ENCODE assay signal across 8 cellular contexts in the genomic region with DNA sequence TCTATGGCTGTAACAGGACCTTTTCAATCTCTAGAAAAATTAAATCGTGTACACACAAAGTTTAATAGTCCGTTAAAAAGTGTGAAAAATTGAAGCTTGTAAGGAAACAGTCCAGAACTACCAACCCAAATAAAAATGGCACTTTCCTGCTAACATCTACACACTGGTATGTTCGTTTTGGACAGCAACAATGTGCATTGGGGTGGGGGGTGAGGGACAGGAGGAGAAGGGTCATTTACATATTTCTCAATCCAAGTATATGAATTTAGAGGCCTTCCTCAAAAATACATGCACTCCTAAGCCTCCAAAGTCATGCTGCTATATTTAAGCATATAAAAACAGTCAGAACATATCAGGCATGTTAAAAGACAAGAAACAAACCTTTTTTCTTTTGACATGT. TPM values are rescaled to one million over a fixed set of nuclear protein-coding genes. Genes with fewer than 3 reads are reported as not detected.
DNase-seq lines count a peak whose midpoint lies in the region; ATAC-seq and TF ChIP-seq lines count a peak whose summit lies in the region.

No MANE protein-coding gene starts in this region.

- no peak for ATAC-seq in activated naive CD4-positive, alpha-beta T cell treated with anti-CD3 and anti-CD28 coated beads, Interleukin-2, amount 50 U/mL, for 72 hours

- no peaks in the 10 kb centered on the region for H3K27me3 Mint-ChIP-seq in activated CD4-positive, alpha-beta T cell treated with anti-CD3 and anti-CD28 coated beads, Interleukin-2, amount 10 ng/mL, durations not matched to agents 7 days and 5 days

- peak overlapping the region; percentile 99 for H3K4me3 Mint-ChIP-seq in activated CD4-positive, alpha-beta T cell treated with anti-CD3 and anti-CD28 coated beads, Interleukin-2, amount 10 ng/mL, durations not matched to agents 7 days and 5 days

- H3K4me1 Mint-ChIP-seq in activated CD4-positive, alpha-beta T cell treated with anti-CD3 and anti-CD28 coated beads, Interleukin-2, amount 10 ng/mL, durations not matched to agents 7 days and 5 days, result peaks cover 25% of the 10 kb centered on the region

- no peaks in the 10 kb centered on the region for H3K4me1 ChIP-seq in testis

- no peaks in the 10 kb centered on the region for H3K27me3 ChIP-seq in testis

- POLR2A ChIA-PET in activated CD4-positive, alpha-beta T cell treated with anti-CD3 and anti-CD28 coated beads, Interleukin-2, amount 10 ng/mL, durations not matched to agents 7 days and 5 days (lab: Charles Lee), result no interaction called here

- TF ChIP-seq POLR2A in testis (IDR thresholded peaks at IDR 0.05), result no peak

- in situ Hi-C loops in ACHN (cut with HindIII; ENCODE audit: low pct_ligation_motif_present, low pct_unique_long_range_greater_than_20kb, low sequenced_read_pairs), result no loop called here

- peaks cover 57% of the 10 kb centered on the region for H3K36me3 Mint-ChIP-seq in activated CD4-positive, alpha-beta T cell treated with anti-CD3 and anti-CD28 coated beads, Interleukin-2, amount 10 ng/mL, durations not matched to agents 7 days and 5 days (ENCODE audit: low read depth)
- H3K36me3 Mint-ChIP-seq in activated naive CD4-positive, alpha-beta T cell treated with anti-CD3 and anti-CD28 coated beads, Interleukin-2, amount 50 U/mL, for 72 hours, result peaks cover 43 to 60% of the 10 kb centered on the region in 2 donors

- DNase-seq in activated CD4-positive, alpha-beta T cell treated with anti-CD3 and anti-CD28 coated beads, Interleukin-2, amount 10 ng/mL, durations not matched to agents 7 days and 5 days, result no peak
- DNase-seq in activated CD4-positive, alpha-beta T cell treated with anti-CD3 and anti-CD28 coated beads for 1 hour, result no peak
- no peak for DNase-seq in activated naive CD4-positive, alpha-beta T cell treated with anti-CD3 and anti-CD28 coated beads, Interleukin-2, amount 50 U/mL, for 72 hours (ENCODE audit: low spot score in 2 of 2)
- peak; percentile 23 for DNase-seq in islet precursor cell
- DNase-seq in testis, result no peak
- DNase-seq in NCI-H1092 treated with DMSO at 0.1 percent for 48 hours (lab: John Stamatoyannopoulos, UW), result no peak
- DNase-seq in ACHN, result no peak
- no peak for DNase-seq in posterior vena cava (ENCODE audit: low spot score)

- TF ChIP-seq CTCF in testis (IDR thresholded peaks at IDR 0.05), result no peak

- peak overlapping the region; percentile 99 for H3K27ac Mint-ChIP-seq in activated CD4-positive, alpha-beta T cell treated with anti-CD3 and anti-CD28 coated beads, Interleukin-2, amount 10 ng/mL, durations not matched to agents 7 days and 5 days
- H3K27ac Mint-ChIP-seq in activated naive CD4-positive, alpha-beta T cell treated with anti-CD3 and anti-CD28 coated beads, Interleukin-2, amount 50 U/mL, for 72 hours, result peak overlapping the region; percentile 87 to 98

- intact Hi-C loops in testis (cut with DNase I; ENCODE audit: low total_unique reads), result no loop called here
- intact Hi-C loops in posterior vena cava (cut with DNase I), result no loop called here

- H3K9me3 ChIP-seq in testis, result no peaks in the 10 kb centered on the region

- 0% methylated on average over 3 of the region's 3 CpGs for WGBS in testis, 2 donors

- CTCF ChIA-PET in activated CD4-positive, alpha-beta T cell treated with anti-CD3 and anti-CD28 coated beads, Interleukin-2, amount 10 ng/mL, durations not matched to agents 7 days and 5 days (lab: Charles Lee), result interaction anchor here (2.9 kb wide), 1 partner anchor 10 kb away, joined by 16 read pairs; no protein-coding TSS in a partner anchor

- H3K4me3 ChIP-seq in testis, result peak overlapping the region; percentile 77 to 92

- no peaks in the 10 kb centered on the region for H3K9me3 Mint-ChIP-seq in activated CD4-positive, alpha-beta T cell treated with anti-CD3 and anti-CD28 coated beads, Interleukin-2, amount 10 ng/mL, durations not matched to agents 7 days and 5 days
- H3K9me3 Mint-ChIP-seq in activated naive CD4-positive, alpha-beta T cell treated with anti-CD3 and anti-CD28 coated beads, Interleukin-2, amount 50 U/mL, for 72 hours, result no peaks in the 10 kb centered on the region

- peak overlapping the region; percentile 40 to 99 for H3K27ac ChIP-seq in testis

- H3K36me3 ChIP-seq in testis (ENCODE audit: low read depth, missing control alignments), result no peaks in the 10 kb centered on the region

RNA-seq across cellular contexts. Expression of gene PPP1R15B, which starts 2.5 kb away (rescaled TPM):
- 10 to 100 TPM; 62.5 to 70.6 TPM for total RNA-seq in activated CD4-positive, alpha-beta T cell treated with anti-CD3 and anti-CD28 coated beads, Interleukin-2, amount 10 ng/mL, durations not matched to agents 7 days and 5 days
- total RNA-seq in activated naive CD4-positive, alpha-beta T cell treated with anti-CD3 and anti-CD28 coated beads, Interleukin-2, amount 50 U/mL, for 72 hours, result 100 to 1,000 TPM in 1 of 2 donors, 10 to 100 TPM in 1; 54.6 to 138 TPM
- 10 to 100 TPM; 40.1 to 42.0 TPM for total RNA-seq in testis
- 22.5 TPM for polyA plus RNA-seq in testis (ENCODE audit: insufficient read depth, low read depth, low replicate concordance)
- 10 to 100 TPM; 33.2 to 45.7 TPM for total RNA-seq in posterior vena cava

RNA-seq across cellular contexts. Expression of gene PLEKHA6, which starts 49.4 kb away (rescaled TPM):
- total RNA-seq in activated CD4-positive, alpha-beta T cell treated with anti-CD3 and anti-CD28 coated beads, Interleukin-2, amount 10 ng/mL, durations not matched to agents 7 days and 5 days, result not detected
- 1 to 10 TPM; 1.0 to 2.6 TPM for total RNA-seq in activated naive CD4-positive, alpha-beta T cell treated with anti-CD3 and anti-CD28 coated beads, Interleukin-2, amount 50 U/mL, for 72 hours
- total RNA-seq in testis (10 to 100 TPM in 1 of 2 donors, 1 to 10 TPM in 1; 5.9 to 14.7 TPM), posterior vena cava (10 to 100 TPM; 13.3 to 23.5 TPM)
- polyA plus RNA-seq in testis (ENCODE audit: insufficient read depth, low read depth, low replicate concordance), result 10.0 TPM
